Comparison of ENCODE assay signal across 18 cellular contexts in the genomic region with DNA sequence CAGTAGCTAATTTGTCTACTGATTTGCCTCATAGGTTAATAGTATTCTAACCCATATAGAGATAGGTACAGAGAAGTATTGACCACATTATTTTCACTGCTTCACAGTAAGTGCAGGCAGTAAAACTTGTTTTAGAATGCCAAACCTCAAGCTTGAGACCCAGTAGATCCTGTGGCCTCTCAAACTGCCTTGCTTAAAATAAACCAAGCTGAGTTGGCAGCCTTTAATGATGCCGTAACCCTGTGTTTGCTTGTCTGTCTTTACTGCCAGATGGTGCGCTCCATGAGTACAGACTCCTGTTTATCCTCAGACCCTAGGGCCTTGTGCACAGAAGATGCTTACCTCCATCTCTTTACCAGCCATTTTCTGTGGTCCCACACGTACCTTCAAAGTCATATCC. TPM values are rescaled to one million over a fixed set of nuclear protein-coding genes. Genes with fewer than 3 reads are reported as not detected.
DNase-seq lines count a peak whose midpoint lies in the region; ATAC-seq, FAIRE-seq and TF ChIP-seq lines count a peak whose summit lies in the region.
"Had no signal": no experiment of that assay in that cellular context is flagged by ENCODE, and none has a peak within 500 bp of the region (broad histone marks: within the 10 kb centered on the region; RNA-seq: fewer than 3 reads in every experiment).

No MANE protein-coding gene starts in this region.

- FAIRE-seq in GM18507 (lab: Jason Lieb, UNC) = peak; percentile 9
- FAIRE-seq: small intestine had no signal

- no peak for ATAC-seq in GM18520 (IDR thresholded peaks at IDR 0.05; ENCODE audit: unreplicated experiment)
- ATAC-seq: left lung had no signal

- DNase-seq in GM18507 (ENCODE audit: extremely low spot score, insufficient read length, low read depth) (no peak), NCI-H1694 (lab: John Stamatoyannopoulos, UW) (peak; percentile 53), fibroblast of gingiva (ENCODE audit: low read depth) (peak; percentile 11), UCSD-AML1 (lab: John Stamatoyannopoulos, UW; ENCODE audit: unreplicated experiment) (no peak), vagina (ENCODE audit: extremely low spot score in 2 of 2) (no peak)
- DNase-seq: activated gamma-delta T cell, BE2C, Calu3, cerebellar nuclear complex, endodermal cell, left lung, NCI-H1417, NCI-H2227 treated with DMSO at 0.1 percent for 48 hours, small intestine, T1000 had no signal

- H3K27ac ChIP-seq in neutrophil (peak overlapping the region; percentile 41), vagina (no peak overlapping the region)
- H3K27ac ChIP-seq: left lung, thoracic aorta had no signal

- H3K9me3 ChIP-seq in neutrophil (no peaks in the 10 kb centered on the region), vagina (no peaks in the 10 kb centered on the region)
- H3K9me3 ChIP-seq: BE2C, left lung, thoracic aorta had no signal

- H3K36me3 ChIP-seq in neutrophil (peaks cover 98% of the 10 kb centered on the region), vagina (no peaks in the 10 kb centered on the region)
- H3K36me3 ChIP-seq: BE2C, thoracic aorta had no signal

- intact Hi-C loops in vagina (cut with DNase I) = no loop called here

- no peaks in the 10 kb centered on the region for H3K27me3 ChIP-seq in neutrophil
- H3K27me3 ChIP-seq in vagina = no peaks in the 10 kb centered on the region
- H3K27me3 ChIP-seq: BE2C, left lung had no signal

- H3K4me1 ChIP-seq in neutrophil (ENCODE audit: control insufficient read depth in 1 of 2, insufficient read depth in 1 of 2, low read depth in 1 of 2, low read length in 1 of 2) = peaks cover 0 to 3% of the 10 kb centered on the region in 2 experiments
- H3K4me1 ChIP-seq in vagina = no peaks in the 10 kb centered on the region
- H3K4me1 ChIP-seq: left lung had no signal

- TF ChIP-seq CTCF in neutrophil (IDR thresholded peaks at IDR 0.05) (no peak), vagina (IDR thresholded peaks at IDR 0.05) (no peak)

- no peak for TF ChIP-seq POLR2A in vagina (IDR thresholded peaks at IDR 0.05)

- no peak overlapping the region for H3K4me3 ChIP-seq in neutrophil (ENCODE audit: low read depth in 1 of 2, low read length in 1 of 2)
- H3K4me3 ChIP-seq in vagina = no peak overlapping the region
- H3K4me3 ChIP-seq: left lung, thoracic aorta had no signal

RNA-seq across cellular contexts. Expression of a gene that starts 50.8 kb away (rescaled TPM):
- 11.8 TPM for total RNA-seq in vagina

Comparison
In these comparisons a context has a peak if more than half of its experiments do, and no peak if none do; other contexts are left out.
1. DNase-seq: peak in NCI-H1694 (single experiment) and fibroblast of gingiva (single experiment); none in GM18507 (single experiment), UCSD-AML1 (single experiment) and vagina (0 of 2).